Comparison of ENCODE assay signal across 9 cellular contexts in the genomic region with DNA sequence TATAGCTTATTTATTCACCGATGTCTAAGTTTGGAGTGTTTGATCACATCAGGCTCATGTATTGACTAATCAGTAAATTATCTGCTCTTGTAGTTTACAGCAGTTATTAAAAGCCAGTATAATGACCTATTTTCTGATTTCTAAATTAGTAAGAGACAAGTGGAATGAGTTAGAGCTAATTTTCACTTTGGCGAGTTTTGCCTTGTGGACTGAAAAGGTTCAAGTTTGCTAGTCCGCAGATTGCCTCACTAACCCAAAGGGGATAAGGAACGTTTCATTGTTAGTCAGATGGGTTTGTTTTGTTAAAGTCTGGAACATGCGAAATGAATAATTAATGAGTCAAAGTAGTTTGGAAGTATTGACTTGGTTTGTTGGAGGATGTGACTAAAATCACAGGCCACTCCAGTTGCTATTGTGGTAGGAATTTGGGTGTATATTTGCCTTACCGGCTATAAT. TPM values are rescaled to one million over a fixed set of nuclear protein-coding genes. Genes with fewer than 3 reads are reported as not detected.
DNase-seq lines count a peak whose midpoint lies in the region; ATAC-seq lines count a peak whose summit lies in the region.
"Had no signal": no experiment of that assay in that cellular context is flagged by ENCODE, and none has a peak within 500 bp of the region (broad histone marks: within the 10 kb centered on the region; RNA-seq: fewer than 3 reads in every experiment).

No MANE protein-coding gene starts in this region.

- peak; percentile 81 for DNase-seq in astrocyte of the hippocampus (ENCODE audit: low read depth, low spot score)
- peak; percentile 38 for DNase-seq in non-pigmented ciliary epithelial cell (ENCODE audit: low read depth)
- DNase-seq in NCI-H187 (lab: John Stamatoyannopoulos, UW), result no peak
- DNase-seq in left cardiac atrium, result no peak
- DNase-seq: NCI-H69 had no signal

- intact Hi-C loops in left cardiac atrium (cut with DNase I), result no loop called here

- ATAC-seq in GM18520 (IDR thresholded peaks at IDR 0.05; ENCODE audit: unreplicated experiment) (peak; percentile 33), HG02763 (IDR thresholded peaks at IDR 0.05; ENCODE audit: unreplicated experiment) (peak; percentile 30), GM21423 (IDR thresholded peaks at IDR 0.05; ENCODE audit: unreplicated experiment) (no peak), left cardiac atrium (no peak), HG03521 (IDR thresholded peaks at IDR 0.05; ENCODE audit: unreplicated experiment) (no peak)

RNA-seq across cellular contexts. Expression of gene SMARCA2, which starts 40.1 kb away (rescaled TPM):
- 100 to 1,000 TPM in 1 of 2 donors, 10 to 100 TPM in 1; 77.4 to 115 TPM for total RNA-seq in left cardiac atrium

Comparison
In these comparisons a context has a peak if more than half of its experiments do, and no peak if none do; other contexts are left out.
1. ATAC-seq: peak in GM18520 (single experiment) and HG02763 (single experiment); none in GM21423 (single experiment), left cardiac atrium (0 of 2) and HG03521 (single experiment).
2. DNase-seq: peak in astrocyte of the hippocampus (single experiment) and non-pigmented ciliary epithelial cell (single experiment); none in NCI-H187 (0 of 2) and left cardiac atrium (single experiment).